1 cellular context compared by ENCODE assay signal in the genomic region with DNA sequence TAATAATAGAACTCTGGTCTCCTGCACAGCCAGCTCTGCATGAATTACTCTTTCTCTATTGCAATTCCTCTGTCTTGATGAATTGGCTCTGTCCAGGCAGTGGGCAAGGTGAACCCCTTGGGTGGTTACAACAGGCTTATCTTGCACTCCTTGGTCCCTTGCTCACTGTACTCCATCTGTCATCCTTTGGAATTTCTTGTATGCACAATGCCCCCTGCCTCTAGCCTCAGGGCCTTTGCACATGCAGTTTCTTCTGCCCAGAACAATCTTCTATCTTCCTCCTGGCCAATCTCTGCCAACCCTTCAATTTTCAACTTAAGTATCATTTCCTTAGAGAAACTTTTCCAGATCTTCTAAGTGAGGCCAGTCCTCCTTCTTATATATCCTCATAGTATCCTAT.
TF ChIP-seq lines count a peak whose summit lies in the region.

No MANE protein-coding gene starts in this region.

TF ChIP-seq in GM23338, 12 proteins besides CTCF, POLR2A, EP300 and RAD21 (continued from another document):
- TF ChIP-seq, protein P1, sequence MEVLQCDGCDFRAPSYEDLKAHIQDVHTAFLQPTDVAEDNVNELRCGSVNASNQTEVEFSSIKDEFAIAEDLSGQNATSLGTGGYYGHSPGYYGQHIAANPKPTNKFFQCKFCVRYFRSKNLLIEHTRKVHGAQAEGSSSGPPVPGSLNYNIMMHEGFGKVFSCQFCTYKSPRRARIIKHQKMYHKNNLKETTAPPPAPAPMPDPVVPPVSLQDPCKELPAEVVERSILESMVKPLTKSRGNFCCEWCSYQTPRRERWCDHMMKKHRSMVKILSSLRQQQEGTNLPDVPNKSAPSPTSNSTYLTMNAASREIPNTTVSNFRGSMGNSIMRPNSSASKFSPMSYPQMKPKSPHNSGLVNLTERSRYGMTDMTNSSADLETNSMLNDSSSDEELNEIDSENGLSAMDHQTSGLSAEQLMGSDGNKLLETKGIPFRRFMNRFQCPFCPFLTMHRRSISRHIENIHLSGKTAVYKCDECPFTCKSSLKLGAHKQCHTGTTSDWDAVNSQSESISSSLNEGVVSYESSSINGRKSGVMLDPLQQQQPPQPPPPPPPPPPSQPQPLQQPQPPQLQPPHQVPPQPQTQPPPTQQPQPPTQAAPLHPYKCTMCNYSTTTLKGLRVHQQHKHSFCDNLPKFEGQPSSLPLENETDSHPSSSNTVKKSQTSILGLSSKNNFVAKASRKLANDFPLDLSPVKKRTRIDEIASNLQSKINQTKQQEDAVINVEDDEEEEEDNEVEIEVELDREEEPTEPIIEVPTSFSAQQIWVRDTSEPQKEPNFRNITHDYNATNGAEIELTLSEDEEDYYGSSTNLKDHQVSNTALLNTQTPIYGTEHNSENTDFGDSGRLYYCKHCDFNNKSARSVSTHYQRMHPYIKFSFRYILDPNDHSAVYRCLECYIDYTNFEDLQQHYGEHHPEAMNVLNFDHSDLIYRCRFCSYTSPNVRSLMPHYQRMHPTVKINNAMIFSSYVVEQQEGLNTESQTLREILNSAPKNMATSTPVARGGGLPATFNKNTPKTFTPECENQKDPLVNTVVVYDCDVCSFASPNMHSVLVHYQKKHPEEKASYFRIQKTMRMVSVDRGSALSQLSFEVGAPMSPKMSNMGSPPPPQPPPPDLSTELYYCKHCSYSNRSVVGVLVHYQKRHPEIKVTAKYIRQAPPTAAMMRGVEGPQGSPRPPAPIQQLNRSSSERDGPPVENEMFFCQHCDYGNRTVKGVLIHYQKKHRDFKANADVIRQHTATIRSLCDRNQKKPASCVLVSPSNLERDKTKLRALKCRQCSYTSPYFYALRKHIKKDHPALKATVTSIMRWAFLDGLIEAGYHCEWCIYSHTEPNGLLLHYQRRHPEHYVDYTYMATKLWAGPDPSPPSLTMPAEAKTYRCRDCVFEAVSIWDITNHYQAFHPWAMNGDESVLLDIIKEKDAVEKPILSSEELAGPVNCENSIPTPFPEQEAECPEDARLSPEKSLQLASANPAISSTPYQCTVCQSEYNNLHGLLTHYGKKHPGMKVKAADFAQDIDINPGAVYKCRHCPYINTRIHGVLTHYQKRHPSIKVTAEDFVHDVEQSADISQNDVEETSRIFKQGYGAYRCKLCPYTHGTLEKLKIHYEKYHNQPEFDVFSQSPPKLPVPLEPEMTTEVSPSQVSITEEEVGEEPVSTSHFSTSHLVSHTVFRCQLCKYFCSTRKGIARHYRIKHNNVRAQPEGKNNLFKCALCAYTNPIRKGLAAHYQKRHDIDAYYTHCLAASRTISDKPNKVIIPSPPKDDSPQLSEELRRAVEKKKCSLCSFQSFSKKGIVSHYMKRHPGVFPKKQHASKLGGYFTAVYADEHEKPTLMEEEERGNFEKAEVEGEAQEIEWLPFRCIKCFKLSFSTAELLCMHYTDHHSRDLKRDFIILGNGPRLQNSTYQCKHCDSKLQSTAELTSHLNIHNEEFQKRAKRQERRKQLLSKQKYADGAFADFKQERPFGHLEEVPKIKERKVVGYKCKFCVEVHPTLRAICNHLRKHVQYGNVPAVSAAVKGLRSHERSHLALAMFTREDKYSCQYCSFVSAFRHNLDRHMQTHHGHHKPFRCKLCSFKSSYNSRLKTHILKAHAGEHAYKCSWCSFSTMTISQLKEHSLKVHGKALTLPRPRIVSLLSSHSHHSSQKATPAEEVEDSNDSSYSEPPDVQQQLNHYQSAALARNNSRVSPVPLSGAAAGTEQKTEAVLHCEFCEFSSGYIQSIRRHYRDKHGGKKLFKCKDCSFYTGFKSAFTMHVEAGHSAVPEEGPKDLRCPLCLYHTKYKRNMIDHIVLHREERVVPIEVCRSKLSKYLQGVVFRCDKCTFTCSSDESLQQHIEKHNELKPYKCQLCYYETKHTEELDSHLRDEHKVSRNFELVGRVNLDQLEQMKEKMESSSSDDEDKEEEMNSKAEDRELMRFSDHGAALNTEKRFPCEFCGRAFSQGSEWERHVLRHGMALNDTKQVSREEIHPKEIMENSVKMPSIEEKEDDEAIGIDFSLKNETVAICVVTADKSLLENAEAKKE (CRISPR knock-in tag; IDR thresholded peaks at IDR 0.05): no peak
- TF ChIP-seq, protein P2, sequence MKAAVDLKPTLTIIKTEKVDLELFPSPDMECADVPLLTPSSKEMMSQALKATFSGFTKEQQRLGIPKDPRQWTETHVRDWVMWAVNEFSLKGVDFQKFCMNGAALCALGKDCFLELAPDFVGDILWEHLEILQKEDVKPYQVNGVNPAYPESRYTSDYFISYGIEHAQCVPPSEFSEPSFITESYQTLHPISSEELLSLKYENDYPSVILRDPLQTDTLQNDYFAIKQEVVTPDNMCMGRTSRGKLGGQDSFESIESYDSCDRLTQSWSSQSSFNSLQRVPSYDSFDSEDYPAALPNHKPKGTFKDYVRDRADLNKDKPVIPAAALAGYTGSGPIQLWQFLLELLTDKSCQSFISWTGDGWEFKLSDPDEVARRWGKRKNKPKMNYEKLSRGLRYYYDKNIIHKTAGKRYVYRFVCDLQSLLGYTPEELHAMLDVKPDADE (IDR thresholded peaks at IDR 0.05): no peak
- TF ChIP-seq EZH2 (IDR thresholded peaks at IDR 0.05; ENCODE audit: low read depth, unreplicated experiment): no peak
- no peak for TF ChIP-seq ZNF331 (CRISPR knock-in tag; IDR thresholded peaks at IDR 0.05; ENCODE audit: low read depth)
- no peak for TF ChIP-seq JUNB (IDR thresholded peaks at IDR 0.05; ENCODE audit: unreplicated experiment)
- TF ChIP-seq POLR2AphosphoS5 (IDR thresholded peaks at IDR 0.05; ENCODE audit: low read depth): no peak
TF ChIP-seq in GM23338: peak in this region for 0.
